1 cellular context compared by ENCODE assay signal in genomic region chr1:229430761-229431269, GRCh38.
A peak's percentile ranks its signal among the peaks of the same experiment; 100 is the strongest.
TF ChIP-seq lines count a peak whose summit lies in the region.

No MANE protein-coding gene starts in this region.

TF ChIP-seq in K562, 482 proteins besides CTCF, POLR2A, EP300 and RAD21 (continued from another document and continues in another):
- TF ChIP-seq RERE (CRISPR knock-in tag; IDR thresholded peaks at IDR 0.05; ENCODE audit: borderline replicate concordance): no peak
- no peak for TF ChIP-seq ATF2 (CRISPR knock-in tag; IDR thresholded peaks at IDR 0.05)
- no peak for TF ChIP-seq ETV6 (IDR thresholded peaks at IDR 0.05; ENCODE audit: borderline replicate concordance in 1 of 2, low read depth in 2 of 2, low read length in 1 of 2)
- 0 out of 2 replicates have a peak, but pooled peaks have one; percentile 56 for TF ChIP-seq ETV6 (CRISPR knock-in tag; IDR thresholded peaks at IDR 0.05; ENCODE audit: borderline replicate concordance)
- TF ChIP-seq MIER1 (IDR thresholded peaks at IDR 0.05; ENCODE audit: low read depth): peak; percentile 97
- TF ChIP-seq CHAMP1 (IDR thresholded peaks at IDR 0.05): no peak
- no peak for TF ChIP-seq FOXO4 (CRISPR knock-in tag; IDR thresholded peaks at IDR 0.05)
- TF ChIP-seq ETV5 (CRISPR knock-in tag; IDR thresholded peaks at IDR 0.05; ENCODE audit: low read depth): peak; percentile 35; the same call in 1 of the 2 replicates
- TF ChIP-seq JUN (IDR thresholded peaks at IDR 0.05; ENCODE audit: borderline replicate concordance, low read depth, low read length): no peak
- TF ChIP-seq JUN (CRISPR knock-in tag; IDR thresholded peaks at IDR 0.05; ENCODE audit: borderline replicate concordance): peak; percentile 81; the same call in 1 of the 2 replicates
- TF ChIP-seq NCOA1 (IDR thresholded peaks at IDR 0.05; ENCODE audit: low read depth): peak; percentile 55
- TF ChIP-seq ZNF41 (CRISPR knock-in tag; conservative IDR thresholded peaks at IDR 0.05): no peak
- TF ChIP-seq TEAD1 (CRISPR knock-in tag; IDR thresholded peaks at IDR 0.05): peak in 1 of 2 experiments; percentile 81; a peak in 2 of 4 replicates
- TF ChIP-seq ZNF407 (IDR thresholded peaks at IDR 0.05; ENCODE audit: low read depth): no peak
- peak; percentile 61; the same call in 1 of the 2 replicates for TF ChIP-seq ZBTB33 (CRISPR knock-in tag; IDR thresholded peaks at IDR 0.05)
- TF ChIP-seq NFIX (CRISPR knock-in tag; IDR thresholded peaks at IDR 0.05; ENCODE audit: low read depth): no peak
- peak; percentile 65 for TF ChIP-seq ZNF766 (CRISPR knock-in tag; conservative IDR thresholded peaks at IDR 0.05)
- no peak for TF ChIP-seq ZC3H4 (CRISPR knock-in tag; IDR thresholded peaks at IDR 0.05; ENCODE audit: borderline replicate concordance)
- no peak for TF ChIP-seq MYNN (IDR thresholded peaks at IDR 0.05)
- TF ChIP-seq MYNN (CRISPR knock-in tag; IDR thresholded peaks at IDR 0.05): no peak
- TF ChIP-seq KAT2B (IDR thresholded peaks at IDR 0.05; ENCODE audit: low read depth, low read length): no peak
- TF ChIP-seq ARID2 (IDR thresholded peaks at IDR 0.05): 0 out of 2 replicates have a peak, but pooled peaks have one; percentile 33
- TF ChIP-seq ZNF212 (CRISPR knock-in tag; IDR thresholded peaks at IDR 0.05): no peak
- TF ChIP-seq TCFL5 (CRISPR knock-in tag; conservative IDR thresholded peaks at IDR 0.05): no peak
- no peak for TF ChIP-seq TCF7L2 (IDR thresholded peaks at IDR 0.05; ENCODE audit: low read depth, low read length)
- TF ChIP-seq ZBTB26 (CRISPR knock-in tag; IDR thresholded peaks at IDR 0.05): no peak
- TF ChIP-seq CHD1 (IDR thresholded peaks at IDR 0.05; ENCODE audit: low read length): no peak
- no peak for TF ChIP-seq POU5F1 (IDR thresholded peaks at IDR 0.05; ENCODE audit: borderline replicate concordance, low read depth, low read length, partially characterized antibody)
- TF ChIP-seq GATA2 (CRISPR knock-in tag; IDR thresholded peaks at IDR 0.05): peak; percentile 23; the same call in 1 of the 2 replicates
- TF ChIP-seq RBM17 (IDR thresholded peaks at IDR 0.05; ENCODE audit: borderline replicate concordance, low read depth, low read length): no peak
- no peak for TF ChIP-seq KLF10 (CRISPR knock-in tag; IDR thresholded peaks at IDR 0.05)
- no peak for TF ChIP-seq MEF2D (tag; conservative IDR thresholded peaks at IDR 0.05; ENCODE audit: low read depth)
- TF ChIP-seq E2F1 (CRISPR knock-in tag; IDR thresholded peaks at IDR 0.05): no peak
- 0 out of 2 replicates have a peak, but pooled peaks have one; percentile 12 for TF ChIP-seq MECOM (CRISPR knock-in tag; IDR thresholded peaks at IDR 0.05)
